ENCODE assay signal across 1 cellular context in genomic region chr2:25788457-25788856, GRCh38.
TF ChIP-seq lines count a peak whose summit lies in the region.

No MANE protein-coding gene starts in this region.

TF ChIP-seq in GM12878, 131 proteins besides CTCF, POLR2A, EP300 and RAD21 (continued from another document):
- TF ChIP-seq BCLAF1 (IDR thresholded peaks at IDR 0.05) (no peak), HSF1 (IDR thresholded peaks at IDR 0.05; ENCODE audit: low read depth, low read length) (no peak), NR2C1 (IDR thresholded peaks at IDR 0.05) (no peak), MYB (IDR thresholded peaks at IDR 0.05; ENCODE audit: borderline replicate concordance, low read depth, low read length) (no peak), SMC3 (IDR thresholded peaks at IDR 0.05; ENCODE audit: borderline replicate concordance, low read length) (no peak), MEF2B (IDR thresholded peaks at IDR 0.05; ENCODE audit: partially characterized antibody, poor library complexity, severe bottlenecking) (no peak), CBX5 (IDR thresholded peaks at IDR 0.05; ENCODE audit: low read depth) (no peak), RUNX3 (IDR thresholded peaks at IDR 0.05; ENCODE audit: low read length) (peak; percentile 89), RELA (IDR thresholded peaks at IDR 0.05; ENCODE audit: borderline replicate concordance, partially characterized antibody) (no peak), TBL1XR1 (IDR thresholded peaks at IDR 0.05; ENCODE audit: low read depth, low read length) (no peak), SMAD5 (IDR thresholded peaks at IDR 0.05; ENCODE audit: low read depth) (no peak), ZSCAN29 (IDR thresholded peaks at IDR 0.05) (no peak), HDAC2 (IDR thresholded peaks at IDR 0.05) (no peak), SMAD1 (IDR thresholded peaks at IDR 0.05; ENCODE audit: low read depth, partially characterized antibody) (no peak), RELB (IDR thresholded peaks at IDR 0.05; ENCODE audit: low read depth) (no peak), NKRF (conservative IDR thresholded peaks at IDR 0.05) (no peak)
